In genomic region chr18:50009772-50010171, GRCh38 we compare ENCODE assay signal across 8 cellular contexts.
DNase-seq lines count a peak whose midpoint lies in the region; ATAC-seq and TF ChIP-seq lines count a peak whose summit lies in the region.

No MANE protein-coding gene starts in this region.

- H4K91ac ChIP-seq in neuronal stem cell (ENCODE audit: low read depth, low read length, poor library complexity) = no peak overlapping the region

- no peak overlapping the region for H2AFZ ChIP-seq in neuronal stem cell (ENCODE audit: low read length)

- TF ChIP-seq CTCF in AG10803 (conservative IDR thresholded peaks at IDR 0.05; ENCODE audit: low read length) = peak; percentile 53
- peak; percentile 49 for TF ChIP-seq CTCF in fibroblast of mammary gland (conservative IDR thresholded peaks at IDR 0.05; ENCODE audit: control insufficient read depth, insufficient read depth, low read depth, low read length)

- DNase-seq in AG10803 (ENCODE audit: low read depth) (peak; percentile 16), NCI-H524 (lab: John Stamatoyannopoulos, UW) (peak; percentile 51 to 74), fibroblast of mammary gland (ENCODE audit: low read depth) (peak; percentile 31), neuronal stem cell (ENCODE audit: low spot score) (peak; percentile 15)
- DNase-seq in activated CD8-positive, alpha-beta memory T cell treated with anti-CD3 and anti-CD28 coated beads for 24 hours = peak; percentile 60
- DNase-seq in effector CD8-positive, alpha-beta T cell (lab: John Stamatoyannopoulos, UW) = no peak

- H2BK15ac ChIP-seq in neuronal stem cell (ENCODE audit: low read length) = no peak overlapping the region

- H3K36me3 ChIP-seq in neuronal stem cell (replicated peaks in 1 of 2; ENCODE audit: control insufficient read depth in 2 of 2, insufficient read depth in 2 of 2, low read length in 2 of 2) = no peaks in the 10 kb centered on the region

- no peaks in the 10 kb centered on the region for H3K79me1 ChIP-seq in neuronal stem cell (ENCODE audit: low read depth, low read length)

- H3K27ac ChIP-seq in neuronal stem cell (replicated peaks; ENCODE audit: low read length) = no peak overlapping the region

- no peaks in the 10 kb centered on the region for H3K4me1 ChIP-seq in neuronal stem cell (ENCODE audit: control insufficient read depth in 2 of 2, insufficient read depth in 1 of 2, low read depth in 1 of 2, low read length in 2 of 2)

- H3K9me3 ChIP-seq in neuronal stem cell (replicated peaks in 1 of 2; ENCODE audit: control insufficient read depth in 2 of 2, insufficient read depth in 1 of 2, low read depth in 1 of 2, low read length in 2 of 2) = no peaks in the 10 kb centered on the region

- H3K4ac ChIP-seq in neuronal stem cell (ENCODE audit: low read length) = no peak overlapping the region

- peak; percentile 74 for ATAC-seq in GM18873 (IDR thresholded peaks at IDR 0.05; ENCODE audit: low FRiP score, unreplicated experiment)
- ATAC-seq in HG03378 (IDR thresholded peaks at IDR 0.05; ENCODE audit: unreplicated experiment) = peak; percentile 84

- H3K18ac ChIP-seq in neuronal stem cell (ENCODE audit: low read length) = no peak overlapping the region

- no peak overlapping the region for H2AK5ac ChIP-seq in neuronal stem cell (ENCODE audit: low read depth, low read length)

- WGBS in neuronal stem cell (ENCODE audit: extremely low coverage in 2 of 2, insufficient read length in 2 of 2, insufficient replicate concordance in 1 of 2), 2 donors = no CpG with 5 or more reads among the region's 1 CpG

- H3K9ac ChIP-seq in neuronal stem cell (ENCODE audit: low read depth, low read length, poor library complexity) = no peak overlapping the region

- H3K23ac ChIP-seq in neuronal stem cell (ENCODE audit: low read depth, low read length, poor library complexity) = no peak overlapping the region

- no peak overlapping the region for H2BK120ac ChIP-seq in neuronal stem cell (ENCODE audit: low read depth, low read length)

- no peak overlapping the region for H3K14ac ChIP-seq in neuronal stem cell (ENCODE audit: low read length)

- H3K4me3 ChIP-seq in AG10803 (ENCODE audit: low read length) = no peak overlapping the region
- H3K4me3 ChIP-seq in fibroblast of mammary gland (ENCODE audit: control insufficient read depth, low read depth, low read length) = no peak overlapping the region
- H3K4me3 ChIP-seq in neuronal stem cell (ENCODE audit: low read length in 2 of 2) = no peak overlapping the region

- no peak overlapping the region for H3K4me2 ChIP-seq in neuronal stem cell (ENCODE audit: insufficient read depth, low read length, poor library complexity, severe bottlenecking)

- no peak overlapping the region for H2BK12ac ChIP-seq in neuronal stem cell (ENCODE audit: low read length)

- no peak overlapping the region for H4K8ac ChIP-seq in neuronal stem cell (ENCODE audit: low read depth, low read length)

- peaks cover 0 to 8% (median 0%) of the 10 kb centered on the region in 3 experiments for H3K27me3 ChIP-seq in neuronal stem cell (ENCODE audit: control insufficient read depth in 3 of 3, insufficient read depth in 3 of 3, low read depth in 1 of 3, low read length in 3 of 3)

- H2BK5ac ChIP-seq in neuronal stem cell (ENCODE audit: low read length) = no peak overlapping the region
